ENCODE assay signal across 8 cellular contexts in the genomic region with DNA sequence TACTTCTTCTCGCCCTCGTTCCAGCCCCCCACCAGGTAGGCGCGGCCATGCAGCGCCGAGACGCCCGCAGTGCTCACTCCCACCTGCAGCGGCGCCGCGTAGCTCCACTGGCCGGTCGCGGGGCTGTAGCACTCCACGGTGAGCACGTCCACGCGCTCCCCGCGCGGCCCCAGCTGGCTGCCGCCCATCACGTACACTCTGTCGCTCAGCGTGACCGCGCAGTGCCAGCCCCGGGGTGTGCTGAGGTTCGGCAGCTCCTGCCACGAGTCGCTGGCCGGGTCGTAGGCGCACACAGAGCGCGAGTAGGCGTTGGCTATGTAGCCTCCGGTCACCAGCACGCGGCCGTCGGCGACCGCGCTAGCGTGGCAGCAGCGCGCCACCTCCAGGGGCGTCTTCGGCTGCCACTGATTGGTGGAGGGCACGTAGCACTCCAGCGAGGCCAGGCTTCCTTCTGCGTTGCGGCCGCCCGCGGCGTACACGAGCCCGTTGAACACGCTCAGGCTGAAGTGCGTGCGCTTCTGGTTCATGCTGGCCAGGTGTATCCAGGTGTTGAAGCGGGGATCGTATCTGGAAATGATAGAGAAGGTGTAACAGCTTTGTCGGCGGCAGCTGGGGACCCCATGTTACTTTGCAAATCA. TPM values are rescaled to one million over a fixed set of nuclear protein-coding genes. Genes with fewer than 3 reads are reported as not detected.
A peak's percentile ranks its signal among the peaks of the same experiment; 100 is the strongest.
DNase-seq lines count a peak whose midpoint lies in the region; ATAC-seq and TF ChIP-seq lines count a peak whose summit lies in the region.

No MANE protein-coding gene starts in this region.

- peak overlapping the region; percentile 75 for H3K4me2 ChIP-seq in DOHH2 (ENCODE audit: low read length)
- peak overlapping the region; percentile 77 for H3K4me2 ChIP-seq in GM23248 (ENCODE audit: unreplicated experiment)

- CTCF ChIA-PET in activated naive CD4-positive, alpha-beta T cell treated with anti-CD3 and anti-CD28 coated beads, Interleukin-2, amount 10 ng/mL, durations not matched to agents 7 days and 5 days (lab: Charles Lee): interaction anchor here (0.8 to 7.2 kb wide), 15 partner anchors 17 to 395 kb away, joined by 3 to 95 read pairs (median 4); a partner anchor contains a TSS

- in situ Hi-C loops in GM23248 (cut with MboI): no loop called here

- H3K36me3 ChIP-seq in DOHH2 (ENCODE audit: control insufficient read depth, low read length): no peaks in the 10 kb centered on the region
- no peaks in the 10 kb centered on the region for H3K36me3 ChIP-seq in GM23248 (ENCODE audit: low read depth)
- H3K36me3 ChIP-seq in SJSA1: no peaks in the 10 kb centered on the region
- no peaks in the 10 kb centered on the region for H3K36me3 ChIP-seq in ovary
- no peaks in the 10 kb centered on the region for H3K36me3 ChIP-seq in thyroid gland

- H3K4me1 ChIP-seq in DOHH2 (ENCODE audit: control insufficient read depth, low read length): peaks cover 24% of the 10 kb centered on the region
- no peaks in the 10 kb centered on the region for H3K4me1 ChIP-seq in GM23248 (ENCODE audit: insufficient read depth)
- peaks cover 40% of the 10 kb centered on the region for H3K4me1 ChIP-seq in SJSA1 (replicated peaks)
- peaks cover 7% of the 10 kb centered on the region for H3K4me1 ChIP-seq in ovary (ENCODE audit: insufficient read depth)
- peaks cover 0 to 4% of the 10 kb centered on the region in 2 donors for H3K4me1 ChIP-seq in thyroid gland

- H4K20me1 ChIP-seq in DOHH2 (ENCODE audit: control insufficient read depth, insufficient read depth, low read depth, low read length) (no peaks in the 10 kb centered on the region), GM23248 (ENCODE audit: insufficient read depth) (no peaks in the 10 kb centered on the region)

- TF ChIP-seq CTCF in DOHH2 (IDR thresholded peaks at IDR 0.05; ENCODE audit: low read depth, low read length, poor library complexity, severe bottlenecking) (no peak), ovary (IDR thresholded peaks at IDR 0.05) (peak in 1 of 3 donors; percentile 16), thyroid gland (IDR thresholded peaks at IDR 0.05) (peak in 4 of 6 experiments; percentile 10 to 66 (median 37))

- H3K27me3 Mint-ChIP-seq in activated naive CD4-positive, alpha-beta T cell treated with anti-CD3 and anti-CD28 coated beads, Interleukin-2, amount 10 ng/mL, durations not matched to agents 7 days and 5 days: peaks cover 20% of the 10 kb centered on the region

- peak overlapping the region; percentile 57 for H3K9ac ChIP-seq in GM23248

- no peaks in the 10 kb centered on the region for H3K9me3 Mint-ChIP-seq in activated naive CD4-positive, alpha-beta T cell treated with anti-CD3 and anti-CD28 coated beads, Interleukin-2, amount 10 ng/mL, durations not matched to agents 7 days and 5 days

- peak; percentile 82 for ATAC-seq in Right ventricle myocardium superior (ENCODE audit: poor library complexity)

- TF ChIP-seq POLR2A in ovary (IDR thresholded peaks at IDR 0.05): no peak
- TF ChIP-seq POLR2A in thyroid gland (IDR thresholded peaks at IDR 0.05): peak in 1 of 2 donors; percentile 82

- no peak for TF ChIP-seq EP300 in ovary (IDR thresholded peaks at IDR 0.05)

- peak overlapping the region; percentile 90 for H3K27ac Mint-ChIP-seq in activated naive CD4-positive, alpha-beta T cell treated with anti-CD3 and anti-CD28 coated beads, Interleukin-2, amount 10 ng/mL, durations not matched to agents 7 days and 5 days

- H3K9me3 ChIP-seq in DOHH2 (ENCODE audit: control insufficient read depth, insufficient read depth, low read length) (no peaks in the 10 kb centered on the region), GM23248 (ENCODE audit: low read depth) (no peaks in the 10 kb centered on the region), SJSA1 (replicated peaks) (no peaks in the 10 kb centered on the region), ovary (no peaks in the 10 kb centered on the region), thyroid gland (no peaks in the 10 kb centered on the region)

- peak overlapping the region; percentile 86 for H3K4me3 Mint-ChIP-seq in activated naive CD4-positive, alpha-beta T cell treated with anti-CD3 and anti-CD28 coated beads, Interleukin-2, amount 10 ng/mL, durations not matched to agents 7 days and 5 days

- H3K36me3 Mint-ChIP-seq in activated naive CD4-positive, alpha-beta T cell treated with anti-CD3 and anti-CD28 coated beads, Interleukin-2, amount 10 ng/mL, durations not matched to agents 7 days and 5 days: peaks cover 2% of the 10 kb centered on the region

- H3K4me3 ChIP-seq in DOHH2 (ENCODE audit: low read length) (peak overlapping the region; percentile 67), GM23248 (peak overlapping the region; percentile 70), SJSA1 (peak overlapping the region; percentile 53), ovary (peak overlapping the region; percentile 47), thyroid gland (replicated peaks in 1 of 3) (peak overlapping the region; percentile 14 to 57 (median 46))

- DNase-seq in GM23248: peak; percentile 80
- DNase-seq in KG1 (lab: John Stamatoyannopoulos, UW): peak; percentile 78
- peak; percentile 81 to 82 for DNase-seq in SJSA1 (ENCODE audit: low read depth in 1 of 2, low spot score in 2 of 2)
- DNase-seq in activated naive CD4-positive, alpha-beta T cell treated with anti-CD3 and anti-CD28 coated beads, Interleukin-2, amount 10 ng/mL, durations not matched to agents 7 days and 5 days: peak; percentile 86
- peak; percentile 82 for DNase-seq in Right ventricle myocardium superior
- peak; percentile 38 to 68 (median 52) for DNase-seq in ovary
- DNase-seq in thyroid gland: peak; percentile 90 to 92

- 2% methylated on average over 41 to 67 of the region's 68 CpGs for WGBS in GM23248 (ENCODE audit: low coverage in 1 of 2, low lambda C conversion rate in 2 of 2, missing lambda C conversion rate in 2 of 2), 2 experiments
- WGBS in ovary, 3 donors: 1% methylated on average over 52 to 68 of the region's 68 CpGs
- 0 to 8% methylated on average over 2 to 14 of the region's 68 CpGs for WGBS in thyroid gland, 2 donors

- H3K27ac ChIP-seq in DOHH2 (ENCODE audit: low read depth, low read length) (no peak overlapping the region), GM23248 (no peak overlapping the region), SJSA1 (no peak overlapping the region), ovary (no peak overlapping the region), thyroid gland (peak overlapping the region; percentile 76 to 89 (median 79))

- H3K4me1 Mint-ChIP-seq in activated naive CD4-positive, alpha-beta T cell treated with anti-CD3 and anti-CD28 coated beads, Interleukin-2, amount 10 ng/mL, durations not matched to agents 7 days and 5 days: peaks cover 35% of the 10 kb centered on the region

- H3K9me2 ChIP-seq in DOHH2 (replicated peaks; ENCODE audit: control insufficient read depth, low read length): no peaks in the 10 kb centered on the region
- H3K9me2 ChIP-seq in GM23248 (ENCODE audit: insufficient read depth): no peaks in the 10 kb centered on the region

- H3F3A ChIP-seq in DOHH2 (ENCODE audit: control insufficient read depth, insufficient read depth): no peaks in the 10 kb centered on the region
- H3F3A ChIP-seq in GM23248 (ENCODE audit: insufficient read depth): no peaks in the 10 kb centered on the region

- H3K79me2 ChIP-seq in DOHH2 (ENCODE audit: control insufficient read depth, low read length) (no peaks in the 10 kb centered on the region), GM23248 (ENCODE audit: insufficient read depth) (no peaks in the 10 kb centered on the region)

- H3K27me3 ChIP-seq in DOHH2 (ENCODE audit: control insufficient read depth, low read length) (peaks cover 30% of the 10 kb centered on the region), GM23248 (replicated peaks; ENCODE audit: insufficient read depth) (0 out of 2 replicates have a peak, but pooled peaks cover 13% of the 10 kb centered on the region), SJSA1 (replicated peaks) (no peaks in the 10 kb centered on the region), ovary (no peaks in the 10 kb centered on the region), thyroid gland (no peaks in the 10 kb centered on the region)

- intact Hi-C loops in Right ventricle myocardium superior (cut with DNase I) (loop anchor here (5.0 kb wide), 1 partner anchor 75 kb away; no protein-coding TSS in a partner anchor), ovary (cut with DNase I) (loop anchor here in 3 of 4 donors (5.0 to 10.0 kb wide), 3 partner anchors 105 to 137 kb away; a partner anchor contains a TSS), thyroid gland (cut with DNase I) (no loop called here)

- peak overlapping the region; percentile 90 for H2AFZ ChIP-seq in GM23248

RNA-seq across cellular contexts. Expression of a gene that starts 13.7 kb away (rescaled TPM):
- total RNA-seq in GM23248 (2014; rRNA removed; shearing (Covaris generic)): not detected in 2 replicates
- polyA plus RNA-seq in GM23248 (2016; fragmentation: Nextera tagmentation; extraction: Ambion mirVana): 0.04 TPM in 1 of 2 replicates, not detected in the other
- 0.11 TPM in 1 of 2 replicates, not detected in the other for total RNA-seq in SJSA1 (2014; rRNA removed; shearing (Covaris generic))
- 333 TPM for total RNA-seq in Right ventricle myocardium superior
- total RNA-seq in ovary: 1 to 10 TPM in 1 of 7 donors, under 1 TPM in 6; 0.12 to 2.0 (median 0.76) TPM
- polyA plus RNA-seq in ovary: under 1 TPM; 0.08 to 0.27 TPM
- 1 to 10 TPM in 2 of 4 donors, under 1 TPM in 2; 0.54 to 1.6 (median 1.0) TPM for total RNA-seq in thyroid gland

Comparison
In these comparisons a context has a peak if more than half of its experiments do, and no peak if none do; other contexts are left out.
1. H3K27ac ChIP-seq: peak in thyroid gland (3 of 3); none in DOHH2 (single experiment), GM23248 (single experiment), SJSA1 (single experiment) and ovary (0 of 2).
2. RNA of a gene that starts 13.7 kb away (total RNA-seq): 333 TPM in Right ventricle myocardium superior (single experiment); 0.54 to 1.6 TPM in thyroid gland, 0.12 to 2.0 TPM in ovary, 0.11 TPM in SJSA1 and not detected in GM23248; every median in the first group is over 100 times any median in the second.
3. Peak in every context shown above with its lines, with median percentiles within 50 percentile points of each other: H3K4me3 ChIP-seq and DNase-seq.